In genomic region chr1:145607833-145608733, GRCh38 we compare ENCODE assay signal across 8 cellular contexts.
DNase-seq lines count a peak whose midpoint lies in the region; ATAC-seq, FAIRE-seq and TF ChIP-seq lines count a peak whose summit lies in the region.
"Not testable (repeated sequence)": the region's sequence is repeated elsewhere in the genome, so short reads cannot be mapped to it uniquely, and the experiment has no call there.

GPR89A (plus strand) TSS chr1:145607988; CDS start chr1:145608134, 146 bp downstream.

- DNase-seq in AG08395 (ENCODE audit: low spot score) (peak; percentile 85), NCI-H345 (lab: John Stamatoyannopoulos, UW) (peak; percentile 99)
- DNase-seq in activated CD4-positive, CD25-positive, alpha-beta regulatory T cell (lab: John Stamatoyannopoulos, UW), result peak; percentile 78 to 94 (median 88)
- DNase-seq in central memory CD8-positive, alpha-beta T cell (ENCODE audit: low spot score in 2 of 2), result peak; percentile 88 to 91
- DNase-seq in stimulated activated CD4-positive, alpha-beta T cell treated with anti-CD3 and anti-CD28 coated beads, Interleukin-12 subunit alpha, Interleukin-12 subunit beta, amount 100 ng/mL, for 4 hours, result peak; percentile 95

- peak; percentile 86 for TF ChIP-seq POLR2A in GM18951 (IDR thresholded peaks at IDR 0.05; ENCODE audit: extremely low read depth, insufficient read depth, insufficient read length)

- H3K9me3 Mint-ChIP-seq in central memory CD8-positive, alpha-beta T cell, result not testable (repeated sequence)

- not testable (repeated sequence) for H3K27me3 Mint-ChIP-seq in central memory CD8-positive, alpha-beta T cell

- H3K4me1 Mint-ChIP-seq in central memory CD8-positive, alpha-beta T cell, result peaks cover 27% of the 10 kb centered on the region

- peak within 1 kb of the TSS; percentile 87 for H3K27ac Mint-ChIP-seq in central memory CD8-positive, alpha-beta T cell (ENCODE audit: low read depth)

- in situ Hi-C loops in GM18951 (cut with MboI; ENCODE audit: low sequenced_read_pairs, unreplicated experiment), result not testable (repeated sequence)

- peak within 1 kb of the TSS; percentile 83 for H3K4me3 Mint-ChIP-seq in central memory CD8-positive, alpha-beta T cell

- ATAC-seq in HG03196 (IDR thresholded peaks at IDR 0.05; ENCODE audit: unreplicated experiment), result peak; percentile 90
- ATAC-seq in central memory CD8-positive, alpha-beta T cell (replicated peaks; ENCODE audit: extremely low read depth, poor library complexity, severe bottlenecking), result peak; percentile 94

- not testable (repeated sequence) for H3K36me3 Mint-ChIP-seq in central memory CD8-positive, alpha-beta T cell (ENCODE audit: insufficient read depth)

- peak; percentile 99 for FAIRE-seq in islet of Langerhans (lab: Jason Lieb, UNC)

Comparison
In these comparisons a context has a peak if more than half of its experiments do, and no peak if none do; other contexts are left out.
1. Peak in every context shown above with its lines: DNase-seq and ATAC-seq.